17 cellular contexts compared by ENCODE assay signal in the genomic region with DNA sequence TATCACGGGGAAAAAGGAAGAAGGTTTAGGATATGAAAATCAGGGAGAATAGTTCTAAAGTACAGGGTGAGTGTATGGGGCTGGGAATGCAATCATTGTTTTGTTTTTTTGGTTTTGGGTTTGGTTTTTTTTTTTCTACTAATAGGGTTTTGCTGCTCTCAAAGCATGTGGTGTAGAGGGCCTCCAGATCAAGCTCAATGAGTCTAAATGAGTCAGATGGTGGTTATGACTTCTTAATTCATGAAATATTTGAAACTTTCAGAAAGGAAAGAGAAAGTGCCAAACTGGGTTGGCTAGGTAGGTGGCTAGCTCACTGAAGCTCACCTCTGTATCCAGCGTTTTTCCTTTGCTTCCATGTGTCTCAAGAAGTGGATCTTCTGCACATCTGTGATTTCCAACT. TPM values are rescaled to one million over a fixed set of nuclear protein-coding genes. Genes with fewer than 3 reads are reported as not detected.
DNase-seq lines count a peak whose midpoint lies in the region; ATAC-seq and TF ChIP-seq lines count a peak whose summit lies in the region.
"Had no signal": no experiment of that assay in that cellular context is flagged by ENCODE, and none has a peak within 500 bp of the region (broad histone marks: within the 10 kb centered on the region; RNA-seq: fewer than 3 reads in every experiment).

No MANE protein-coding gene starts in this region.

- H3K4me1 Mint-ChIP-seq in activated CD4-positive, alpha-beta T cell treated with anti-CD3 and anti-CD28 coated beads for 36 hours: peaks cover 8% of the 10 kb centered on the region
- H3K4me1 Mint-ChIP-seq in activated CD4-positive, alpha-beta T cell treated with anti-CD3 and anti-CD28 coated beads, Interleukin-2, amount 10 ng/mL, durations not matched to agents 7 days and 5 days: peaks cover 7% of the 10 kb centered on the region
- H3K4me1 Mint-ChIP-seq in activated CD8-positive, alpha-beta T cell treated with anti-CD3 and anti-CD28 coated beads for 36 hours (ENCODE audit: low read depth): peaks cover 18% of the 10 kb centered on the region
- no peaks in the 10 kb centered on the region for H3K4me1 Mint-ChIP-seq in stimulated activated memory B cell treated with anti-CD40 and anti-IgM and Interleukin-4, amounts not matched to agents 10 μg/mL and 1 μg/mL and 100 μg/mL, for 72 hours
- H3K4me1 Mint-ChIP-seq: neural progenitor cell had no signal

- H3K36me3 Mint-ChIP-seq in activated CD4-positive, alpha-beta T cell treated with anti-CD3 and anti-CD28 coated beads for 36 hours (ENCODE audit: low read depth): no peaks in the 10 kb centered on the region
- H3K36me3 Mint-ChIP-seq in activated CD4-positive, alpha-beta T cell treated with anti-CD3 and anti-CD28 coated beads, Interleukin-2, amount 10 ng/mL, durations not matched to agents 7 days and 5 days (ENCODE audit: low read depth): no peaks in the 10 kb centered on the region
- no peaks in the 10 kb centered on the region for H3K36me3 Mint-ChIP-seq in activated CD8-positive, alpha-beta T cell treated with anti-CD3 and anti-CD28 coated beads for 36 hours (ENCODE audit: low read depth)
- peaks cover 5% of the 10 kb centered on the region for H3K36me3 Mint-ChIP-seq in stimulated activated memory B cell treated with anti-CD40 and anti-IgM and Interleukin-4, amounts not matched to agents 10 μg/mL and 1 μg/mL and 100 μg/mL, for 72 hours
- H3K36me3 Mint-ChIP-seq: neural progenitor cell, type B pancreatic cell had no signal

- no peaks in the 10 kb centered on the region for H3K9me3 Mint-ChIP-seq in activated CD4-positive, alpha-beta T cell treated with anti-CD3 and anti-CD28 coated beads for 36 hours (ENCODE audit: low read depth)
- H3K9me3 Mint-ChIP-seq in activated CD4-positive, alpha-beta T cell treated with anti-CD3 and anti-CD28 coated beads, Interleukin-2, amount 10 ng/mL, durations not matched to agents 7 days and 5 days: no peaks in the 10 kb centered on the region
- H3K9me3 Mint-ChIP-seq in activated CD8-positive, alpha-beta T cell treated with anti-CD3 and anti-CD28 coated beads for 36 hours: no peaks in the 10 kb centered on the region
- no peaks in the 10 kb centered on the region for H3K9me3 Mint-ChIP-seq in stimulated activated memory B cell treated with anti-CD40 and anti-IgM and Interleukin-4, amounts not matched to agents 10 μg/mL and 1 μg/mL and 100 μg/mL, for 72 hours
- H3K9me3 Mint-ChIP-seq: neural progenitor cell, type B pancreatic cell had no signal

- CTCF ChIA-PET in activated CD4-positive, alpha-beta T cell treated with anti-CD3 and anti-CD28 coated beads for 36 hours (lab: Charles Lee): interaction anchor here (0.9 kb wide), 1 partner anchor 74 kb away, joined by 4 read pairs; no protein-coding TSS in a partner anchor
- CTCF ChIA-PET in activated CD4-positive, alpha-beta T cell treated with anti-CD3 and anti-CD28 coated beads, Interleukin-2, amount 10 ng/mL, durations not matched to agents 7 days and 5 days (lab: Charles Lee): no interaction called here
- CTCF ChIA-PET in activated CD8-positive, alpha-beta T cell treated with anti-CD3 and anti-CD28 coated beads for 36 hours (lab: Charles Lee): interaction anchor here (0.8 to 0.9 kb wide), 2 partner anchors 74 to 108 kb away, joined by 3 to 4 read pairs; no protein-coding TSS in a partner anchor

- no peak overlapping the region for H3K27ac Mint-ChIP-seq in activated CD4-positive, alpha-beta T cell treated with anti-CD3 and anti-CD28 coated beads for 36 hours
- H3K27ac Mint-ChIP-seq in activated CD4-positive, alpha-beta T cell treated with anti-CD3 and anti-CD28 coated beads, Interleukin-2, amount 10 ng/mL, durations not matched to agents 7 days and 5 days: no peak overlapping the region
- no peak overlapping the region for H3K27ac Mint-ChIP-seq in activated CD8-positive, alpha-beta T cell treated with anti-CD3 and anti-CD28 coated beads for 36 hours
- H3K27ac Mint-ChIP-seq in stimulated activated memory B cell treated with anti-CD40 and anti-IgM and Interleukin-4, amounts not matched to agents 10 μg/mL and 1 μg/mL and 100 μg/mL, for 72 hours: no peak overlapping the region
- H3K27ac Mint-ChIP-seq: neural progenitor cell, type B pancreatic cell had no signal

- no peak overlapping the region for H3K4me3 Mint-ChIP-seq in activated CD4-positive, alpha-beta T cell treated with anti-CD3 and anti-CD28 coated beads for 36 hours
- H3K4me3 Mint-ChIP-seq in activated CD4-positive, alpha-beta T cell treated with anti-CD3 and anti-CD28 coated beads, Interleukin-2, amount 10 ng/mL, durations not matched to agents 7 days and 5 days: no peak overlapping the region
- no peak overlapping the region for H3K4me3 Mint-ChIP-seq in activated CD8-positive, alpha-beta T cell treated with anti-CD3 and anti-CD28 coated beads for 36 hours
- no peak overlapping the region for H3K4me3 Mint-ChIP-seq in stimulated activated memory B cell treated with anti-CD40 and anti-IgM and Interleukin-4, amounts not matched to agents 10 μg/mL and 1 μg/mL and 100 μg/mL, for 72 hours
- H3K4me3 Mint-ChIP-seq: neural progenitor cell, type B pancreatic cell had no signal

- no peak for TF ChIP-seq CTCF in activated CD8-positive, alpha-beta T cell treated with anti-CD3 and anti-CD28 coated beads for 36 hours (IDR thresholded peaks at IDR 0.05)

- intact Hi-C loops in activated CD4-positive, alpha-beta T cell treated with anti-CD3 and anti-CD28 coated beads for 36 hours (cut with DNase I, micrococcal nuclease): loop anchor here in 1 of 2 experiments (10.0 kb wide), 1 partner anchor 222 kb away; no protein-coding TSS in a partner anchor
- intact Hi-C loops in activated CD8-positive, alpha-beta T cell treated with anti-CD3 and anti-CD28 coated beads for 36 hours (cut with micrococcal nuclease): no loop called here

- ATAC-seq in activated CD4-positive, alpha-beta T cell treated with anti-CD3 and anti-CD28 coated beads for 36 hours: peak; percentile 90
- peak; percentile 96 for ATAC-seq in activated CD8-positive, alpha-beta T cell treated with anti-CD3 and anti-CD28 coated beads for 36 hours
- ATAC-seq in stimulated activated memory B cell treated with anti-CD40 and anti-IgM and Interleukin-4, amounts not matched to agents 10 μg/mL and 1 μg/mL and 100 μg/mL, for 72 hours: peak; percentile 8
- ATAC-seq in GM18517 (IDR thresholded peaks at IDR 0.05; ENCODE audit: unreplicated experiment): no peak
- ATAC-seq: gastrocnemius medialis had no signal

- no peak for DNase-seq in activated CD4-positive, alpha-beta T cell treated with anti-CD3 and anti-CD28 coated beads for 36 hours
- DNase-seq in activated CD4-positive, alpha-beta T cell treated with anti-CD3 and anti-CD28 coated beads, Interleukin-2, amount 10 ng/mL, durations not matched to agents 7 days and 5 days: no peak
- peak; percentile 5 for DNase-seq in activated CD8-positive, alpha-beta T cell treated with anti-CD3 and anti-CD28 coated beads for 36 hours
- no peak for DNase-seq in stimulated activated CD4-positive, alpha-beta T cell treated with anti-CD3 and anti-CD28 coated beads, Interleukin-2, amount 100 ng/mL, for 24 hours
- DNase-seq: gastrocnemius medialis; KBM-7; NCI-H1105 treated with DMSO at 0.1 percent for 48 hours; NCI-H526 treated with DMSO at 0.1 percent for 48 hours; stimulated activated naive CD4-positive, alpha-beta T cell had no signal

- H3K27me3 Mint-ChIP-seq in activated CD4-positive, alpha-beta T cell treated with anti-CD3 and anti-CD28 coated beads for 36 hours: peaks cover 2% of the 10 kb centered on the region
- H3K27me3 Mint-ChIP-seq in activated CD4-positive, alpha-beta T cell treated with anti-CD3 and anti-CD28 coated beads, Interleukin-2, amount 10 ng/mL, durations not matched to agents 7 days and 5 days: peaks cover 2% of the 10 kb centered on the region
- H3K27me3 Mint-ChIP-seq in activated CD8-positive, alpha-beta T cell treated with anti-CD3 and anti-CD28 coated beads for 36 hours: no peaks in the 10 kb centered on the region
- no peaks in the 10 kb centered on the region for H3K27me3 Mint-ChIP-seq in stimulated activated memory B cell treated with anti-CD40 and anti-IgM and Interleukin-4, amounts not matched to agents 10 μg/mL and 1 μg/mL and 100 μg/mL, for 72 hours
- H3K27me3 Mint-ChIP-seq: type B pancreatic cell had no signal

- POLR2A ChIA-PET in activated CD4-positive, alpha-beta T cell treated with anti-CD3 and anti-CD28 coated beads for 36 hours (lab: Charles Lee): no interaction called here
- POLR2A ChIA-PET in activated CD4-positive, alpha-beta T cell treated with anti-CD3 and anti-CD28 coated beads, Interleukin-2, amount 10 ng/mL, durations not matched to agents 7 days and 5 days (lab: Charles Lee): interaction anchor here (0.5 to 0.6 kb wide), 2 partner anchors 12 to 17 kb away, joined by 3 to 7 read pairs; no protein-coding TSS in a partner anchor
- POLR2A ChIA-PET in activated CD8-positive, alpha-beta T cell treated with anti-CD3 and anti-CD28 coated beads for 36 hours (lab: Charles Lee): no interaction called here

RNA-seq across cellular contexts. Expression of a gene that starts 10.7 kb away (rescaled TPM):
- not detected for total RNA-seq in activated CD4-positive, alpha-beta T cell treated with anti-CD3 and anti-CD28 coated beads for 36 hours
- total RNA-seq in activated CD4-positive, alpha-beta T cell treated with anti-CD3 and anti-CD28 coated beads, Interleukin-2, amount 10 ng/mL, durations not matched to agents 7 days and 5 days: not detected
- total RNA-seq in activated CD8-positive, alpha-beta T cell treated with anti-CD3 and anti-CD28 coated beads for 36 hours: not detected
- total RNA-seq: A172, gastrocnemius medialis had no signal

RNA-seq across cellular contexts. Expression of a gene that starts 19.5 kb away (rescaled TPM):
- not detected for total RNA-seq in activated CD4-positive, alpha-beta T cell treated with anti-CD3 and anti-CD28 coated beads for 36 hours
- total RNA-seq in activated CD4-positive, alpha-beta T cell treated with anti-CD3 and anti-CD28 coated beads, Interleukin-2, amount 10 ng/mL, durations not matched to agents 7 days and 5 days: not detected
- total RNA-seq in activated CD8-positive, alpha-beta T cell treated with anti-CD3 and anti-CD28 coated beads for 36 hours: not detected
- total RNA-seq: A172, endothelial cell of umbilical vein, gastrocnemius medialis, mononuclear cell, pulmonary artery endothelial cell had no signal

RNA-seq across cellular contexts. Expression of a gene that starts 42.1 kb away (rescaled TPM):
- not detected for total RNA-seq in activated CD4-positive, alpha-beta T cell treated with anti-CD3 and anti-CD28 coated beads for 36 hours
- total RNA-seq in activated CD4-positive, alpha-beta T cell treated with anti-CD3 and anti-CD28 coated beads, Interleukin-2, amount 10 ng/mL, durations not matched to agents 7 days and 5 days: not detected
- not detected for total RNA-seq in activated CD8-positive, alpha-beta T cell treated with anti-CD3 and anti-CD28 coated beads for 36 hours
- total RNA-seq: A172, endothelial cell of umbilical vein, gastrocnemius medialis, mononuclear cell, pulmonary artery endothelial cell had no signal

RNA-seq across cellular contexts. Expression of a gene that starts 45.4 kb away (rescaled TPM):
- not detected for total RNA-seq in activated CD4-positive, alpha-beta T cell treated with anti-CD3 and anti-CD28 coated beads for 36 hours
- not detected for total RNA-seq in activated CD4-positive, alpha-beta T cell treated with anti-CD3 and anti-CD28 coated beads, Interleukin-2, amount 10 ng/mL, durations not matched to agents 7 days and 5 days
- total RNA-seq in activated CD8-positive, alpha-beta T cell treated with anti-CD3 and anti-CD28 coated beads for 36 hours: not detected
- total RNA-seq: A172, endothelial cell of umbilical vein, gastrocnemius medialis, mononuclear cell, pulmonary artery endothelial cell had no signal

RNA-seq across cellular contexts. Expression of a gene that starts 53.5 kb away (rescaled TPM):
- total RNA-seq in activated CD4-positive, alpha-beta T cell treated with anti-CD3 and anti-CD28 coated beads for 36 hours: not detected
- not detected for total RNA-seq in activated CD4-positive, alpha-beta T cell treated with anti-CD3 and anti-CD28 coated beads, Interleukin-2, amount 10 ng/mL, durations not matched to agents 7 days and 5 days
- not detected for total RNA-seq in activated CD8-positive, alpha-beta T cell treated with anti-CD3 and anti-CD28 coated beads for 36 hours
- total RNA-seq: A172, endothelial cell of umbilical vein, gastrocnemius medialis, mononuclear cell, pulmonary artery endothelial cell had no signal
